In genomic region chr1:153607381-153607780, GRCh38 we compare ENCODE assay signal across 1 cellular context.
TF ChIP-seq lines count a peak whose summit lies in the region.

No MANE protein-coding gene starts in this region.

TF ChIP-seq in HepG2, 621 proteins besides CTCF, POLR2A, EP300 and RAD21:
- TF ChIP-seq NR2F6 (IDR thresholded peaks at IDR 0.05), result no peak
- no peak for TF ChIP-seq NR2F6 (CRISPR knock-in tag; IDR thresholded peaks at IDR 0.05)
